8 cellular contexts compared by ENCODE assay signal in the genomic region with DNA sequence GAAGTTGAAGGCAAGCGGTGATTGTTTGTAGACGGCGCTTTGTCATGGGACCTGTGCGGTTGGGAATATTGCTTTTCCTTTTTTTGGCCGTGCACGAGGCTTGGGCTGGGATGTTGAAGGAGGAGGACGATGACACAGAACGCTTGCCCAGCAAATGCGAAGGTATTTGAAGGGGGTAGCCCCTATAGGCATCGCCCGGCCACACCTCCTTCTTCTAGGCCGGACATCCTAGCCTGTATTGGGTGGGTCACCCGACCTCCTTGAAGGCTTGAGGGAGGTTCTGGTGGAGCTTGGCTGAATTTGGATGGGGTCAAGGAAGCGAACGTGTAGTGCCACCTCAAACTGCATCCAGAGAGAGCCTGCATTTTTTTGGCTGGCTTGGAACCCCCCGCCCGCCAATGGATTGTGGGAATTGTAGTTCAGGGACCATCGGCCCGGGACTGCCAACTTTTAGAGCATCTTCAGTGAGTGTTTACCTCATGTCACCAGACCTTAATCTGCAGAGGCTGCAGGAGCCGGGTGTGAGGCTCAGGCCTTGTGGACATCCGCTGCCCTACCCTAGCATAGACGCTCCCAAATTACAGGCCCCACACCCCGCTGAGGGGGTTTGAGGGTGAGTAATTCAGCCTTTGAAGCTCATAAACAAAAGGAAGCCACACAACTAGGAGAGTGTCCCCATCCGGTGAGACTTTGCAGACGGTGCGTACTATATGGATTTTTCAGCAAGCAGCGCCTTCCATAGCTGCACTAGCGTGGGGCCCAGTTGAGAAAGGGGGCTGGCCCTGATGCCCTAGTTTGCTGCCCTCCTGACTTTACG. TPM values are rescaled to one million over a fixed set of nuclear protein-coding genes. Genes with fewer than 3 reads are reported as not detected.
DNase-seq lines count a peak whose midpoint lies in the region; ATAC-seq, FAIRE-seq and TF ChIP-seq lines count a peak whose summit lies in the region.

No MANE protein-coding gene starts in this region.

- peak overlapping the region; percentile 64 for H3K4me2 ChIP-seq in GM12878 (ENCODE audit: control insufficient read depth, insufficient read depth)

- peaks cover 4% of the 10 kb centered on the region for H3K4me1 ChIP-seq in GM12878 (ENCODE audit: control insufficient read depth, insufficient read depth, low read length)
- peaks cover 17% of the 10 kb centered on the region in 2 donors for H3K4me1 ChIP-seq in gastrocnemius medialis

- H3K27ac ChIP-seq in GM12878 (ENCODE audit: control insufficient read depth, insufficient read depth) (peak overlapping the region; percentile 91), gastrocnemius medialis (peak overlapping the region; percentile 86 to 90 (median 87))

- SMC1A ChIA-PET in GM12878 (lab: Charles Lee; ENCODE audit: uncharacterized antibody, unreplicated experiment), result interaction anchor here (1.4 to 1.6 kb wide), 3 partner anchors 10 to 206 kb away, joined by 3 to 4 read pairs (median 4); no protein-coding TSS in a partner anchor

- DNase-seq in DMS79 treated with DMSO at 0.1 percent for 48 hours (lab: John Stamatoyannopoulos, UW), result peak; percentile 69
- DNase-seq in HTR-8/SVneo (ENCODE audit: insufficient read length, low spot score), result peak; percentile 62
- peak; percentile 91 for DNase-seq in SW480 (ENCODE audit: low spot score)
- no peak for DNase-seq in GM12878 (ENCODE audit: low read depth, low spot score)
- DNase-seq in gastrocnemius medialis, result peak; percentile 45 to 63

- peak overlapping the region; percentile 85 for H3K9ac ChIP-seq in GM12878 (ENCODE audit: control insufficient read depth, insufficient read depth, low read length)

- no peaks in the 10 kb centered on the region for H4K20me1 ChIP-seq in GM12878 (ENCODE audit: control insufficient read depth, insufficient read depth)

- POLR2A ChIA-PET in GM12878 (lab: Charles Lee), result interaction anchor here (0.5 to 1.6 kb wide), 7 partner anchors 10 to 200 kb away, joined by 3 to 5 read pairs (median 3); a partner anchor contains a TSS

- H3K9me3 ChIP-seq in GM12878 (replicated peaks; ENCODE audit: control insufficient read depth, insufficient read depth, low read length) (no peaks in the 10 kb centered on the region), gastrocnemius medialis (no peaks in the 10 kb centered on the region)

- no peak for TF ChIP-seq RAD21 in GM12878 (IDR thresholded peaks at IDR 0.05; ENCODE audit: insufficient read depth, low read depth, low read length)

- CTCF ChIA-PET in GM12878 (lab: Yijun Ruan, JAX), result interaction anchor here (0.6 to 1.8 kb wide), 5 partner anchors 9 to 123 kb away, joined by 3 to 4 read pairs (median 4); a partner anchor contains a TSS

- intact Hi-C loops in GM12878 (cut with micrococcal nuclease; ENCODE audit: unreplicated experiment), result no loop called here
- intact Hi-C loops in gastrocnemius medialis (cut with DNase I; ENCODE audit: low total_unique reads), result loop anchor here (1.0 to 10.0 kb wide), 4 partner anchors 7 to 105 kb away; a partner anchor contains a TSS

- H3K36me3 ChIP-seq in GM12878 (ENCODE audit: control insufficient read depth in 2 of 2, insufficient read depth in 2 of 2, low read length in 1 of 2), result no peaks in the 10 kb centered on the region; a peak in 1 of 4 replicates
- H3K36me3 ChIP-seq in gastrocnemius medialis, result no peaks in the 10 kb centered on the region

- in situ Hi-C loops in GM12878 (cut with MboI), result no loop called here
- in situ Hi-C loops in gastrocnemius medialis (cut with MboI; ENCODE audit: low sequenced_read_pairs in 4 of 4), result loop anchor here in 1 of 4 donors (10.0 kb wide), 1 partner anchor 125 kb away; no protein-coding TSS in a partner anchor

- WGBS in GM12878 (ENCODE audit: insufficient coverage, insufficient replicate concordance, low lambda C conversion rate, missing lambda C conversion rate), result 4% methylated on average over 29 of the region's 29 CpGs

- FAIRE-seq in HTR-8/SVneo (lab: Jason Lieb, UNC), result no peak
- no peak for FAIRE-seq in GM12878 (lab: Jason Lieb, UNC)

- ATAC-seq in GM21381 (IDR thresholded peaks at IDR 0.05; ENCODE audit: unreplicated experiment) (peak; percentile 57), GM12878 (peak; percentile 94), gastrocnemius medialis (peak; percentile 69 to 76), HG03469 (IDR thresholded peaks at IDR 0.05; ENCODE audit: unreplicated experiment) (no peak)

- no peak; a peak in 1 of 4 replicates for TF ChIP-seq EP300 in GM12878 (IDR thresholded peaks at IDR 0.05; ENCODE audit: borderline replicate concordance in 1 of 2, control insufficient read depth in 1 of 2, low read depth in 2 of 2, low read length in 2 of 2)

- H3K79me2 ChIP-seq in GM12878 (ENCODE audit: control insufficient read depth, insufficient read depth, low read length), result peaks cover 7% of the 10 kb centered on the region

- TSS peak; percentile 85 for BruUV-seq in GM12878 (replicated peaks; lab: Mats Ljungman, UMichigan)

- TF ChIP-seq CTCF in GM12878 (IDR thresholded peaks at IDR 0.05 in 2 of 3, conservative IDR thresholded peaks at IDR 0.05 in 1 of 3; ENCODE audit: control insufficient read depth in 2 of 3, extremely low read depth in 1 of 3, insufficient read depth in 1 of 3, low read depth in 3 of 3, low read length in 3 of 3), result no peak
- no peak for TF ChIP-seq CTCF in gastrocnemius medialis (IDR thresholded peaks at IDR 0.05 in 4 of 5, conservative IDR thresholded peaks at IDR 0.05 in 1 of 5)

- H3K4me3 ChIP-seq in GM12878 (peak overlapping the region; percentile 82), iPS-11a (ENCODE audit: low read depth, low read length) (peak overlapping the region; percentile 96), gastrocnemius medialis (peak overlapping the region; percentile 80 to 94 (median 88))

- TF ChIP-seq POLR2A in GM12878 (IDR thresholded peaks at IDR 0.05; ENCODE audit: low read depth, low read length) (no peak; the same call in 1 of the 2 replicates), gastrocnemius medialis (IDR thresholded peaks at IDR 0.05) (no peak)

- peak overlapping the region; percentile 93 for H2AFZ ChIP-seq in GM12878 (ENCODE audit: control insufficient read depth, low read depth, low read length)

- RAD21 ChIA-PET in GM12878 (lab: Charles Lee; ENCODE audit: unreplicated experiment), result interaction anchor here (1.2 kb wide), 1 partner anchor 13 kb away, joined by 3 read pairs; no protein-coding TSS in a partner anchor

- H3K27me3 ChIP-seq in GM12878 (replicated peaks in 1 of 2; ENCODE audit: control insufficient read depth in 2 of 2, insufficient read depth in 2 of 2, low read length in 1 of 2) (no peaks in the 10 kb centered on the region), gastrocnemius medialis (no peaks in the 10 kb centered on the region)

RNA-seq across cellular contexts. Expression of a gene that starts 0.5 kb away (rescaled TPM):
- 6.3 and 9.2 TPM in 2 replicates for total RNA-seq in GM12878 (2013; cell fraction: nucleolus; rRNA removed)
- total RNA-seq in GM12878 (2014; rRNA removed) (5.5 and 7.4 TPM in 2 replicates), GM12878 (2014; rRNA removed; fragmentation: Illumina TruSeq; extraction: Trizol) (8.3 and 10.5 TPM in 2 replicates), GM12878 (2021) (6.6 and 6.7 TPM in 2 replicates), gastrocnemius medialis (1 to 10 TPM; 2.0 to 5.0 (median 2.4) TPM)
- polyA plus RNA-seq in GM12878 (2011; ENCODE audit: low read depth), result 3.7 TPM
- polyA plus RNA-seq in GM12878 (2011; rRNA removed) (6.6 and 9.2 TPM in 2 replicates), GM12878 (2014; fragmentation: Illumina TruSeq; extraction: Trizol) (9.1 and 10.5 TPM in 2 replicates), GM12878 (2014; fragmentation: Nextera tagmentation; extraction: Ambion mirVana) (1 to 10 TPM; 2.5 to 3.7 TPM), GM12878 (2014; rRNA removed) (8.3 and 9.0 TPM in 2 replicates), GM12878 (2016; fragmentation: Nextera tagmentation; extraction: Ambion mirVana) (1 to 10 TPM; 6.0 to 7.0 TPM)
- 5.8 and 7.1 TPM in 2 replicates for polyA plus RNA-seq in GM12878 (2011; cell fraction: cytosol; rRNA removed)
- polyA plus RNA-seq in GM12878 (2011; cell fraction: nucleus; rRNA removed), result 7.2 and 7.6 TPM in 2 replicates
- 4.0 and 4.2 TPM in 2 replicates for polyA plus RNA-seq in GM12878 (2012)
- polyA minus RNA-seq in GM12878 (2011; rRNA and poly(A)+ RNA removed), result 4.1 and 4.2 TPM in 2 replicates
- polyA minus RNA-seq in GM12878 (2011; cell fraction: cytosol; rRNA and poly(A)+ RNA removed), result 1.6 and 2.2 TPM in 2 replicates
- polyA minus RNA-seq in GM12878 (2011; cell fraction: nucleus; rRNA and poly(A)+ RNA removed), result 3.5 and 7.2 TPM in 2 replicates

RNA-seq across cellular contexts. Expression of a gene that starts 0.8 kb away (rescaled TPM):
- 16.9 and 27.3 TPM in 2 replicates for total RNA-seq in GM12878 (2013; cell fraction: nucleolus; rRNA removed)
- 16.8 and 18.1 TPM in 2 replicates for total RNA-seq in GM12878 (2014; rRNA removed)
- 8.5 and 9.3 TPM in 2 replicates for total RNA-seq in GM12878 (2014; rRNA removed; fragmentation: Illumina TruSeq; extraction: Trizol)
- total RNA-seq in GM12878 (2021), result 42.1 and 47.1 TPM in 2 replicates
- polyA plus RNA-seq in GM12878 (2011; ENCODE audit: low read depth), result 10.1 TPM
- polyA plus RNA-seq in GM12878 (2011; rRNA removed), result 2.5 and 6.0 TPM in 2 replicates
- 7.1 and 8.6 TPM in 2 replicates for polyA plus RNA-seq in GM12878 (2011; cell fraction: cytosol; rRNA removed)
- 25.5 and 35.5 TPM in 2 replicates for polyA plus RNA-seq in GM12878 (2011; cell fraction: nucleus; rRNA removed)
- polyA plus RNA-seq in GM12878 (2012), result 21.6 and 22.0 TPM in 2 replicates
- polyA plus RNA-seq in GM12878 (2014; fragmentation: Illumina TruSeq; extraction: Trizol), result 17.5 and 24.9 TPM in 2 replicates
- polyA plus RNA-seq in GM12878 (2014; fragmentation: Nextera tagmentation; extraction: Ambion mirVana), result under 1 TPM; 0.27 to 0.29 TPM
- polyA plus RNA-seq in GM12878 (2014; rRNA removed), result 15.8 and 24.5 TPM in 2 replicates
- 10 to 100 TPM; 39.6 to 42.6 TPM for polyA plus RNA-seq in GM12878 (2016; fragmentation: Nextera tagmentation; extraction: Ambion mirVana)
- 6.2 and 12.2 TPM in 2 replicates for polyA minus RNA-seq in GM12878 (2011; rRNA and poly(A)+ RNA removed)
- polyA minus RNA-seq in GM12878 (2011; cell fraction: cytosol; rRNA and poly(A)+ RNA removed), result 7.5 and 7.8 TPM in 2 replicates
- polyA minus RNA-seq in GM12878 (2011; cell fraction: nucleus; rRNA and poly(A)+ RNA removed), result 5.9 and 11.0 TPM in 2 replicates
- total RNA-seq in gastrocnemius medialis, result 10 to 100 TPM; 38.6 to 71.7 (median 56.6) TPM

RNA-seq across cellular contexts. Expression of a gene that starts 6.9 kb away (rescaled TPM):
- 3.1 and 5.6 TPM in 2 replicates for total RNA-seq in GM12878 (2013; cell fraction: nucleolus; rRNA removed)
- total RNA-seq in GM12878 (2014; rRNA removed) (2.7 and 3.2 TPM in 2 replicates), GM12878 (2014; rRNA removed; fragmentation: Illumina TruSeq; extraction: Trizol) (0.64 and 0.94 TPM in 2 replicates), GM12878 (2021) (1.8 and 2.7 TPM in 2 replicates), gastrocnemius medialis (1 to 10 TPM; 1.4 to 7.4 (median 3.1) TPM)
- polyA plus RNA-seq in GM12878 (2011; ENCODE audit: low read depth), result 0.41 TPM
- polyA plus RNA-seq in GM12878 (2011; rRNA removed) (0.35 and 0.65 TPM in 2 replicates), GM12878 (2014; fragmentation: Illumina TruSeq; extraction: Trizol) (0.24 and 0.38 TPM in 2 replicates), GM12878 (2014; fragmentation: Nextera tagmentation; extraction: Ambion mirVana) (under 1 TPM in 1 of 2 experiments, not detected in 1; 0.24 TPM), GM12878 (2014; rRNA removed) (2.3 and 3.1 TPM in 2 replicates), GM12878 (2016; fragmentation: Nextera tagmentation; extraction: Ambion mirVana) (1 to 10 TPM; 2.4 TPM)
- 0.79 and 1.2 TPM in 2 replicates for polyA plus RNA-seq in GM12878 (2011; cell fraction: cytosol; rRNA removed)
- 1.5 and 1.6 TPM in 2 replicates for polyA plus RNA-seq in GM12878 (2011; cell fraction: nucleus; rRNA removed)
- polyA plus RNA-seq in GM12878 (2012), result 1.1 and 1.6 TPM in 2 replicates
- polyA minus RNA-seq in GM12878 (2011; rRNA and poly(A)+ RNA removed), result 0.51 and 0.62 TPM in 2 replicates
- polyA minus RNA-seq in GM12878 (2011; cell fraction: cytosol; rRNA and poly(A)+ RNA removed), result 1.0 and 1.2 TPM in 2 replicates
- 1.2 and 1.6 TPM in 2 replicates for polyA minus RNA-seq in GM12878 (2011; cell fraction: nucleus; rRNA and poly(A)+ RNA removed)

RNA-seq across cellular contexts. Expression of a gene that starts 18.5 kb away (rescaled TPM):
- total RNA-seq in GM12878 (2013; cell fraction: nucleolus; rRNA removed), result 10.7 and 13.4 TPM in 2 replicates
- total RNA-seq in GM12878 (2014; rRNA removed) (14.3 and 15.7 TPM in 2 replicates), GM12878 (2014; rRNA removed; fragmentation: Illumina TruSeq; extraction: Trizol) (7.1 and 7.6 TPM in 2 replicates), GM12878 (2021) (12.9 and 13.6 TPM in 2 replicates), gastrocnemius medialis (10 to 100 TPM in 2 of 4 donors, 1 to 10 TPM in 2; 7.2 to 13.8 (median 10.8) TPM)
- 3.6 TPM for polyA plus RNA-seq in GM12878 (2011; ENCODE audit: low read depth)
- polyA plus RNA-seq in GM12878 (2011; rRNA removed) (10.7 and 13.9 TPM in 2 replicates), GM12878 (2014; fragmentation: Illumina TruSeq; extraction: Trizol) (7.7 and 12.5 TPM in 2 replicates), GM12878 (2014; fragmentation: Nextera tagmentation; extraction: Ambion mirVana) (1 to 10 TPM in 1 of 2 experiments, under 1 TPM in 1; 0.77 to 2.1 TPM), GM12878 (2014; rRNA removed) (11.6 and 12.9 TPM in 2 replicates), GM12878 (2016; fragmentation: Nextera tagmentation; extraction: Ambion mirVana) (10 to 100 TPM; 15.9 to 16.1 TPM)
- 9.6 and 13.1 TPM in 2 replicates for polyA plus RNA-seq in GM12878 (2011; cell fraction: cytosol; rRNA removed)
- 24.5 and 26.5 TPM in 2 replicates for polyA plus RNA-seq in GM12878 (2011; cell fraction: nucleus; rRNA removed)
- polyA plus RNA-seq in GM12878 (2012), result 7.6 and 10.3 TPM in 2 replicates
- polyA minus RNA-seq in GM12878 (2011; rRNA and poly(A)+ RNA removed), result 9.7 and 18.2 TPM in 2 replicates
- polyA minus RNA-seq in GM12878 (2011; cell fraction: cytosol; rRNA and poly(A)+ RNA removed), result 3.6 and 6.0 TPM in 2 replicates
- polyA minus RNA-seq in GM12878 (2011; cell fraction: nucleus; rRNA and poly(A)+ RNA removed), result 7.5 and 10.2 TPM in 2 replicates

RNA-seq across cellular contexts. Expression of a gene that starts 18.7 kb away (rescaled TPM):
- total RNA-seq in GM12878 (2013; cell fraction: nucleolus; rRNA removed), result 110 and 116 TPM in 2 replicates
- 305 and 354 TPM in 2 replicates for total RNA-seq in GM12878 (2014; rRNA removed)
- total RNA-seq in GM12878 (2014; rRNA removed; fragmentation: Illumina TruSeq; extraction: Trizol), result 165 and 183 TPM in 2 replicates
- total RNA-seq in GM12878 (2021), result 292 and 310 TPM in 2 replicates
- 92.6 TPM for polyA plus RNA-seq in GM12878 (2011; ENCODE audit: low read depth)
- polyA plus RNA-seq in GM12878 (2011; rRNA removed), result 124 and 210 TPM in 2 replicates
- polyA plus RNA-seq in GM12878 (2011; cell fraction: cytosol; rRNA removed), result 206 and 336 TPM in 2 replicates
- 483 and 562 TPM in 2 replicates for polyA plus RNA-seq in GM12878 (2011; cell fraction: nucleus; rRNA removed)
- polyA plus RNA-seq in GM12878 (2012), result 130 and 155 TPM in 2 replicates
- 136 and 196 TPM in 2 replicates for polyA plus RNA-seq in GM12878 (2014; fragmentation: Illumina TruSeq; extraction: Trizol)
- 100 to 1,000 TPM; 227 to 234 TPM for polyA plus RNA-seq in GM12878 (2014; fragmentation: Nextera tagmentation; extraction: Ambion mirVana)
- 253 and 264 TPM in 2 replicates for polyA plus RNA-seq in GM12878 (2014; rRNA removed)
- polyA plus RNA-seq in GM12878 (2016; fragmentation: Nextera tagmentation; extraction: Ambion mirVana), result 100 to 1,000 TPM; 349 to 383 TPM
- 223 and 271 TPM in 2 replicates for polyA minus RNA-seq in GM12878 (2011; rRNA and poly(A)+ RNA removed)
- 150 and 189 TPM in 2 replicates for polyA minus RNA-seq in GM12878 (2011; cell fraction: cytosol; rRNA and poly(A)+ RNA removed)
- 166 and 289 TPM in 2 replicates for polyA minus RNA-seq in GM12878 (2011; cell fraction: nucleus; rRNA and poly(A)+ RNA removed)
- total RNA-seq in gastrocnemius medialis, result 10 to 100 TPM; 23.9 to 45.7 (median 36.1) TPM
